Comparison of ENCODE assay signal across 10 cellular contexts in genomic region chr1:26287033-26287711, GRCh38. TPM values are rescaled to one million over a fixed set of nuclear protein-coding genes. Genes with fewer than 3 reads are reported as not detected.
DNase-seq lines count a peak whose midpoint lies in the region; ATAC-seq, FAIRE-seq and TF ChIP-seq lines count a peak whose summit lies in the region.
"Had no signal": no experiment of that assay in that cellular context is flagged by ENCODE, and none has a peak within 500 bp of the region (broad histone marks: within the 10 kb centered on the region; RNA-seq: fewer than 3 reads in every experiment).

No MANE protein-coding gene starts in this region.

- H4K20me1 ChIP-seq in GM12878 (ENCODE audit: control insufficient read depth, insufficient read depth), result no peaks in the 10 kb centered on the region

- H3K4me3 ChIP-seq in GM12878, result peak overlapping the region; percentile 12; the same call in 1 of the 2 replicates
- no peak overlapping the region for H3K4me3 ChIP-seq in gastrocnemius medialis
- no peak overlapping the region for H3K4me3 ChIP-seq in brain microvascular endothelial cell (ENCODE audit: low read depth, low read length)
- H3K4me3 ChIP-seq: body of pancreas had no signal

- peaks cover 0 to 4% of the 10 kb centered on the region in 2 experiments; a peak in 2 of 4 replicates for H3K36me3 ChIP-seq in GM12878 (ENCODE audit: control insufficient read depth in 2 of 2, insufficient read depth in 2 of 2, low read length in 1 of 2)
- H3K36me3 ChIP-seq in gastrocnemius medialis, result no peaks in the 10 kb centered on the region
- peaks cover 22% of the 10 kb centered on the region for H3K36me3 ChIP-seq in brain microvascular endothelial cell (replicated peaks)

- DNase-seq in DMS 273 (lab: John Stamatoyannopoulos, UW; ENCODE audit: unreplicated experiment) (peak; percentile 80), RPMI7951 (ENCODE audit: low read depth) (peak; percentile 20), GM12878 (ENCODE audit: low read depth, low spot score) (no peak), gastrocnemius medialis (peak; percentile 71 to 82), G401 (ENCODE audit: low spot score) (no peak), head of caudate nucleus (no peak), brain microvascular endothelial cell (no peak)

- H3K79me2 ChIP-seq in GM12878 (ENCODE audit: control insufficient read depth, insufficient read depth, low read length), result no peaks in the 10 kb centered on the region

- peak overlapping the region; percentile 49 for H3K9ac ChIP-seq in GM12878 (ENCODE audit: control insufficient read depth, insufficient read depth, low read length)

- FAIRE-seq in GM12878 (lab: Jason Lieb, UNC), result peak; percentile 68
- FAIRE-seq: H1 had no signal

- no TSS peak for BruUV-seq in GM12878 (replicated peaks; lab: Mats Ljungman, UMichigan)

- no peaks in the 10 kb centered on the region for H3K27me3 ChIP-seq in GM12878 (replicated peaks in 1 of 2; ENCODE audit: control insufficient read depth in 2 of 2, insufficient read depth in 2 of 2, low read length in 1 of 2)
- no peaks in the 10 kb centered on the region for H3K27me3 ChIP-seq in gastrocnemius medialis
- H3K27me3 ChIP-seq in brain microvascular endothelial cell (replicated peaks), result no peaks in the 10 kb centered on the region
- H3K27me3 ChIP-seq: body of pancreas had no signal

- TF ChIP-seq CTCF in GM12878 (IDR thresholded peaks at IDR 0.05 in 2 of 3, conservative IDR thresholded peaks at IDR 0.05 in 1 of 3; ENCODE audit: control insufficient read depth in 2 of 3, extremely low read depth in 1 of 3, insufficient read depth in 1 of 3, low read depth in 3 of 3, low read length in 3 of 3), result no peak
- TF ChIP-seq CTCF in gastrocnemius medialis (IDR thresholded peaks at IDR 0.05 in 4 of 5, conservative IDR thresholded peaks at IDR 0.05 in 1 of 5), result no peak
- no peak for TF ChIP-seq CTCF in brain microvascular endothelial cell (IDR thresholded peaks at IDR 0.05; ENCODE audit: low read depth, low read length, missing control alignments)

- peak overlapping the region; percentile 49 for H3K4me2 ChIP-seq in GM12878 (ENCODE audit: control insufficient read depth, insufficient read depth)

- TF ChIP-seq EP300 in GM12878 (IDR thresholded peaks at IDR 0.05; ENCODE audit: borderline replicate concordance in 1 of 2, control insufficient read depth in 1 of 2, low read depth in 2 of 2, low read length in 2 of 2), result peak in 1 of 2 experiments; percentile 50; a peak in 1 of 4 replicates

- ATAC-seq in GM21447 (IDR thresholded peaks at IDR 0.05; ENCODE audit: unreplicated experiment) (peak; percentile 41), GM12878 (peak; percentile 59), gastrocnemius medialis (peak; percentile 51)
- ATAC-seq: body of pancreas had no signal

- WGBS in GM12878 (ENCODE audit: insufficient coverage, insufficient replicate concordance, low lambda C conversion rate, missing lambda C conversion rate), result 2% methylated on average over 8 of the region's 8 CpGs

- POLR2A ChIA-PET in GM12878 (lab: Charles Lee), result interaction anchor here (3.8 to 9.2 kb wide), 2 partner anchors 19 to 31 kb away, joined by 30 to 253 read pairs; partner anchors contain the start of genes CD52 and UBXN11

- SMC1A ChIA-PET in GM12878 (lab: Charles Lee; ENCODE audit: uncharacterized antibody, unreplicated experiment), result interaction anchor here (0.9 to 11.1 kb wide), 11 partner anchors 7 to 134 kb away, joined by 3 to 474 read pairs (median 16); partner anchors contain the start of genes CD52 and SH3BGRL3

- CTCF ChIA-PET in GM12878 (lab: Yijun Ruan, JAX), result interaction anchor here (1.2 to 18.0 kb wide), 13 partner anchors 10 to 129 kb away, joined by 3 to 879 read pairs (median 34); partner anchors contain the start of genes CD52, CEP85 and UBXN11

- H2AFZ ChIP-seq in GM12878 (ENCODE audit: control insufficient read depth, low read depth, low read length), result peak overlapping the region; percentile 31

- in situ Hi-C loops in GM12878 (cut with MboI), result loop anchor here (5.0 kb wide), 1 partner anchor 35 kb away; no protein-coding TSS in a partner anchor
- in situ Hi-C loops in gastrocnemius medialis (cut with MboI; ENCODE audit: low sequenced_read_pairs in 4 of 4), result loop anchor here in 1 of 4 donors (5.0 kb wide), 1 partner anchor 35 kb away; no protein-coding TSS in a partner anchor
- in situ Hi-C loops in G401 (cut with HindIII; ENCODE audit: low sequenced_read_pairs), result no loop called here
- in situ Hi-C loops in brain microvascular endothelial cell (cut with HindIII; ENCODE audit: low pct_ligation_motif_present, low sequenced_read_pairs), result no loop called here

- no peak for TF ChIP-seq RAD21 in GM12878 (IDR thresholded peaks at IDR 0.05; ENCODE audit: insufficient read depth, low read depth, low read length)

- H3K27ac ChIP-seq in GM12878 (ENCODE audit: control insufficient read depth, insufficient read depth) (peak overlapping the region; percentile 86), gastrocnemius medialis (peak overlapping the region; percentile 89 to 98 (median 93)), brain microvascular endothelial cell (no peak overlapping the region)

- TF ChIP-seq POLR2A in GM12878 (IDR thresholded peaks at IDR 0.05; ENCODE audit: low read depth, low read length) (no peak), gastrocnemius medialis (IDR thresholded peaks at IDR 0.05) (no peak)

- peaks cover 77% of the 10 kb centered on the region for H3K4me1 ChIP-seq in GM12878 (ENCODE audit: control insufficient read depth, insufficient read depth, low read length)
- H3K4me1 ChIP-seq in gastrocnemius medialis, result peaks cover 44 to 45% of the 10 kb centered on the region in 2 donors

- RAD21 ChIA-PET in GM12878 (lab: Charles Lee; ENCODE audit: unreplicated experiment), result interaction anchor here (1.6 to 8.7 kb wide), 7 partner anchors 8 to 130 kb away, joined by 7 to 477 read pairs (median 20); partner anchors contain the start of genes CD52, SH3BGRL3 and UBXN11

- intact Hi-C loops in GM12878 (cut with micrococcal nuclease; ENCODE audit: unreplicated experiment), result no loop called here
- intact Hi-C loops in gastrocnemius medialis (cut with DNase I; ENCODE audit: low total_unique reads), result no loop called here
- intact Hi-C loops in head of caudate nucleus (cut with DNase I), result no loop called here

- H3K9me3 ChIP-seq in GM12878 (replicated peaks; ENCODE audit: control insufficient read depth, insufficient read depth, low read length) (no peaks in the 10 kb centered on the region), gastrocnemius medialis (no peaks in the 10 kb centered on the region)
- H3K9me3 ChIP-seq: body of pancreas had no signal

RNA-seq across cellular contexts. Expression of gene SH3BGRL3, which starts 7.3 kb away (rescaled TPM):
- total RNA-seq in RPMI7951 (2014; rRNA removed; shearing (Covaris generic)), result 224 and 307 TPM in 2 replicates
- total RNA-seq in GM12878 (2013; cell fraction: nucleolus; rRNA removed), result 9.0 and 9.9 TPM in 2 replicates
- total RNA-seq in GM12878 (2014; rRNA removed) (42.6 and 52.9 TPM in 2 replicates), GM12878 (2014; rRNA removed; fragmentation: Illumina TruSeq; extraction: Trizol) (45.9 and 46.9 TPM in 2 replicates), GM12878 (2021) (111 and 116 TPM in 2 replicates), gastrocnemius medialis (10 to 100 TPM; 10.3 to 16.9 (median 13.1) TPM)
- polyA plus RNA-seq in GM12878 (2011; ENCODE audit: low read depth), result 29.9 TPM
- polyA plus RNA-seq in GM12878 (2011; rRNA removed) (26.3 and 39.7 TPM in 2 replicates), GM12878 (2014; fragmentation: Illumina TruSeq; extraction: Trizol) (95.2 and 135 TPM in 2 replicates), GM12878 (2014; fragmentation: Nextera tagmentation; extraction: Ambion mirVana) (100 to 1,000 TPM; 121 to 129 TPM), GM12878 (2014; rRNA removed) (42.3 and 57.1 TPM in 2 replicates), GM12878 (2016; fragmentation: Nextera tagmentation; extraction: Ambion mirVana) (100 to 1,000 TPM; 344 to 390 TPM)
- 57.0 and 59.2 TPM in 2 replicates for polyA plus RNA-seq in GM12878 (2011; cell fraction: cytosol; rRNA removed)
- polyA plus RNA-seq in GM12878 (2011; cell fraction: nucleus; rRNA removed), result 25.2 and 28.2 TPM in 2 replicates
- 86.2 and 109 TPM in 2 replicates for polyA plus RNA-seq in GM12878 (2012)
- 52.7 and 67.7 TPM in 2 replicates for polyA minus RNA-seq in GM12878 (2011; rRNA and poly(A)+ RNA removed)
- polyA minus RNA-seq in GM12878 (2011; cell fraction: cytosol; rRNA and poly(A)+ RNA removed), result 38.8 and 41.6 TPM in 2 replicates
- polyA minus RNA-seq in GM12878 (2011; cell fraction: nucleus; rRNA and poly(A)+ RNA removed), result 19.5 and 27.3 TPM in 2 replicates
- total RNA-seq in G401 (2014; rRNA removed; shearing (Covaris generic)), result 5.0 and 7.4 TPM in 2 replicates

RNA-seq across cellular contexts. Expression of gene UBXN11, which starts 19.3 kb away (rescaled TPM):
- total RNA-seq in RPMI7951 (2014; rRNA removed; shearing (Covaris generic)), result 4.7 and 5.7 TPM in 2 replicates
- total RNA-seq in GM12878 (2013; cell fraction: nucleolus; rRNA removed), result 18.9 and 19.6 TPM in 2 replicates
- total RNA-seq in GM12878 (2014; rRNA removed), result 8.1 and 8.5 TPM in 2 replicates
- 5.7 and 6.2 TPM in 2 replicates for total RNA-seq in GM12878 (2014; rRNA removed; fragmentation: Illumina TruSeq; extraction: Trizol)
- total RNA-seq in GM12878 (2021), result 16.8 and 19.3 TPM in 2 replicates
- 5.8 TPM for polyA plus RNA-seq in GM12878 (2011; ENCODE audit: low read depth)
- 7.6 and 10.8 TPM in 2 replicates for polyA plus RNA-seq in GM12878 (2011; rRNA removed)
- polyA plus RNA-seq in GM12878 (2011; cell fraction: cytosol; rRNA removed), result 13.3 and 16.3 TPM in 2 replicates
- polyA plus RNA-seq in GM12878 (2011; cell fraction: nucleus; rRNA removed), result 80.9 and 89.2 TPM in 2 replicates
- polyA plus RNA-seq in GM12878 (2012), result 10.6 and 12.1 TPM in 2 replicates
- 3.5 and 8.1 TPM in 2 replicates for polyA plus RNA-seq in GM12878 (2014; fragmentation: Illumina TruSeq; extraction: Trizol)
- 1 to 10 TPM in 1 of 2 experiments, under 1 TPM in 1; 0.32 to 1.2 TPM for polyA plus RNA-seq in GM12878 (2014; fragmentation: Nextera tagmentation; extraction: Ambion mirVana)
- polyA plus RNA-seq in GM12878 (2014; rRNA removed), result 24.3 and 26.5 TPM in 2 replicates
- 10 to 100 TPM; 27.7 to 34.4 TPM for polyA plus RNA-seq in GM12878 (2016; fragmentation: Nextera tagmentation; extraction: Ambion mirVana)
- 7.2 and 7.5 TPM in 2 replicates for polyA minus RNA-seq in GM12878 (2011; rRNA and poly(A)+ RNA removed)
- 3.2 and 3.9 TPM in 2 replicates for polyA minus RNA-seq in GM12878 (2011; cell fraction: cytosol; rRNA and poly(A)+ RNA removed)
- polyA minus RNA-seq in GM12878 (2011; cell fraction: nucleus; rRNA and poly(A)+ RNA removed), result 11.2 and 14.9 TPM in 2 replicates
- total RNA-seq in gastrocnemius medialis, result 1 to 10 TPM; 2.7 to 3.8 (median 3.4) TPM
- 21.0 and 27.3 TPM in 2 replicates for total RNA-seq in G401 (2014; rRNA removed; shearing (Covaris generic))

RNA-seq across cellular contexts. Expression of gene CD52, which starts 30.6 kb away (rescaled TPM):
- total RNA-seq in RPMI7951 (2014; rRNA removed; shearing (Covaris generic)), result not detected in 2 replicates
- total RNA-seq in GM12878 (2013; cell fraction: nucleolus; rRNA removed), result 30.6 and 34.5 TPM in 2 replicates
- total RNA-seq in GM12878 (2014; rRNA removed) (237 and 262 TPM in 2 replicates), GM12878 (2014; rRNA removed; fragmentation: Illumina TruSeq; extraction: Trizol) (637 and 673 TPM in 2 replicates), GM12878 (2021) (291 and 301 TPM in 2 replicates), gastrocnemius medialis (1 to 10 TPM in 2 of 4 donors, not detected in 2; 1.4 to 2.8 TPM)
- polyA plus RNA-seq in GM12878 (2011; ENCODE audit: low read depth), result 736 TPM
- polyA plus RNA-seq in GM12878 (2011; rRNA removed) (453 and 508 TPM in 2 replicates), GM12878 (2014; fragmentation: Illumina TruSeq; extraction: Trizol) (882 and 1,118 TPM in 2 replicates), GM12878 (2014; fragmentation: Nextera tagmentation; extraction: Ambion mirVana) (1,000 to 10,000 TPM; 2,664 to 2,736 TPM), GM12878 (2014; rRNA removed) (488 and 610 TPM in 2 replicates), GM12878 (2016; fragmentation: Nextera tagmentation; extraction: Ambion mirVana) (100 to 1,000 TPM; 382 to 390 TPM)
- polyA plus RNA-seq in GM12878 (2011; cell fraction: cytosol; rRNA removed), result 356 and 918 TPM in 2 replicates
- 146 and 442 TPM in 2 replicates for polyA plus RNA-seq in GM12878 (2011; cell fraction: nucleus; rRNA removed)
- polyA plus RNA-seq in GM12878 (2012), result 451 and 734 TPM in 2 replicates
- polyA minus RNA-seq in GM12878 (2011; rRNA and poly(A)+ RNA removed), result 113 and 183 TPM in 2 replicates
- polyA minus RNA-seq in GM12878 (2011; cell fraction: cytosol; rRNA and poly(A)+ RNA removed), result 30.9 and 34.6 TPM in 2 replicates
- polyA minus RNA-seq in GM12878 (2011; cell fraction: nucleus; rRNA and poly(A)+ RNA removed), result 33.2 and 36.3 TPM in 2 replicates
- 0.55 and 2.3 TPM in 2 replicates for total RNA-seq in G401 (2014; rRNA removed; shearing (Covaris generic))
- total RNA-seq: body of pancreas had no signal

RNA-seq across cellular contexts. Expression of gene CEP85, which starts 53.2 kb away (rescaled TPM):
- 27.8 and 30.5 TPM in 2 replicates for total RNA-seq in RPMI7951 (2014; rRNA removed; shearing (Covaris generic))
- total RNA-seq in GM12878 (2013; cell fraction: nucleolus; rRNA removed), result 36.6 and 44.3 TPM in 2 replicates
- total RNA-seq in GM12878 (2014; rRNA removed) (22.1 and 22.2 TPM in 2 replicates), GM12878 (2014; rRNA removed; fragmentation: Illumina TruSeq; extraction: Trizol) (22.2 and 22.8 TPM in 2 replicates), GM12878 (2021) (17.9 and 20.9 TPM in 2 replicates), gastrocnemius medialis (10 to 100 TPM; 28.5 to 61.6 (median 41.3) TPM)
- polyA plus RNA-seq in GM12878 (2011; ENCODE audit: low read depth), result 5.5 TPM
- polyA plus RNA-seq in GM12878 (2011; rRNA removed) (22.9 and 26.8 TPM in 2 replicates), GM12878 (2014; fragmentation: Illumina TruSeq; extraction: Trizol) (20.4 and 24.5 TPM in 2 replicates), GM12878 (2014; fragmentation: Nextera tagmentation; extraction: Ambion mirVana) (1 to 10 TPM; 8.4 to 8.6 TPM), GM12878 (2014; rRNA removed) (23.5 and 25.7 TPM in 2 replicates), GM12878 (2016; fragmentation: Nextera tagmentation; extraction: Ambion mirVana) (10 to 100 TPM; 17.5 to 19.6 TPM)
- polyA plus RNA-seq in GM12878 (2011; cell fraction: cytosol; rRNA removed), result 21.4 and 25.6 TPM in 2 replicates
- polyA plus RNA-seq in GM12878 (2011; cell fraction: nucleus; rRNA removed), result 60.9 and 63.0 TPM in 2 replicates
- 7.1 and 10.8 TPM in 2 replicates for polyA plus RNA-seq in GM12878 (2012)
- polyA minus RNA-seq in GM12878 (2011; rRNA and poly(A)+ RNA removed), result 26.6 and 31.3 TPM in 2 replicates
- polyA minus RNA-seq in GM12878 (2011; cell fraction: cytosol; rRNA and poly(A)+ RNA removed), result 6.5 and 6.7 TPM in 2 replicates
- polyA minus RNA-seq in GM12878 (2011; cell fraction: nucleus; rRNA and poly(A)+ RNA removed), result 21.0 and 25.4 TPM in 2 replicates
- 16.7 and 19.1 TPM in 2 replicates for total RNA-seq in G401 (2014; rRNA removed; shearing (Covaris generic))

Comparison
In these comparisons a context has a peak if more than half of its experiments do, and no peak if none do; other contexts are left out.
1. DNase-seq: peak in DMS 273 (single experiment), RPMI7951 (single experiment) and gastrocnemius medialis (2 of 2); none in GM12878 (single experiment), G401 (single experiment), head of caudate nucleus (0 of 42) and brain microvascular endothelial cell (single experiment).
2. Peak in every context shown above with its lines, with median percentiles within 50 percentile points of each other: ATAC-seq.